In the genomic region with DNA sequence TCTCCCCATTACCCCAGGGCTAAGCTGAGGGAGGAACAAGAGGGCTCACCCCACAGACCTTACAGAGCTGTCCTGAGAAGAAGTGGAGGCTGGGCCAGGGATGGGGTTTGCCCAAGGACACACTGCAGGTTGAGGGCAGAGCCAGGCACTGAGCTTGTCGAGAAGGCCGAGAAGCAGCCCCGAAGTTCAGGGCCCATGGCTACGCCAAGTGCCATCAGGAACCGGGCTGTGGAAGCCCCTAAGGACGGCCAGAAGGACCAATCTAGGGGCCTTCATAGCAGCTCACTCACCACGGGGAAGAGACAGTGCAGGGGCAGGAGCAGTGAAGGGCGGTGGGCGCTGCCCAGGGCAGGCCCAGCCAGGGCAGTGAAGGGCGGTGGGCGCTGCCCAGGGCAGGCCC, we compare ENCODE assay signal across 1 cellular context.
TF ChIP-seq lines count a peak whose summit lies in the region.

No MANE protein-coding gene starts in this region.

TF ChIP-seq in A549, 52 proteins besides CTCF, POLR2A, EP300 and RAD21:
- TF ChIP-seq MAZ (IDR thresholded peaks at IDR 0.05; ENCODE audit: borderline replicate concordance, low read depth, low read length) (no peak), FOXS1 (CRISPR knock-in tag; IDR thresholded peaks at IDR 0.05) (no peak), RCOR1 (IDR thresholded peaks at IDR 0.05; ENCODE audit: low read depth, low read length) (no peak)
